Comparison of ENCODE assay signal across 29 cellular contexts in the genomic region with DNA sequence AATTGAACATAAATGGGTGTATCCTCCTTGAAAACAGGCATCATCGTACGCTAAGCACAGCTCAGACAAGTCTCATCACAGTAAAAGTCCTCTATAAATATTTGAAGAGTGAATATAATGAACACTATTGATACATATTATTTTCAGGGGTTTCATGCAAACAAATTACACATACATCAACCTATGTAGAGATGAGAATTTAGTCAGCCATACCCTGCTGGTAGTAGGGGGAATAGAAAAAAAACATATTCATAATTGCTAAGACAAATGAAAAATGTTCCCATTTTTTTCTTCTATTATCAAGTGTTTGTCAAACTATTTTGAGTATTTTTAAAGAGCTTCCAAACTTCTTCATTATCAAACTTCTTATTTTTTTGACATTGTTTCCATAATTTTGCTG.
"Had no signal": no experiment of that assay in that cellular context is flagged by ENCODE, and none has a peak within 500 bp of the region (broad histone marks: within the 10 kb centered on the region; RNA-seq: fewer than 3 reads in every experiment).

No MANE protein-coding gene starts in this region.

- ATAC-seq: activated CD4-positive, CD25-positive, alpha-beta regulatory T cell treated with anti-CD3 and anti-CD28 coated beads, Interleukin-2, amount 50 U/mL, for 24 hours; activated CD8-positive, alpha-beta T cell treated with anti-CD3 and anti-CD28 coated beads for 36 hours; activated T-cell treated with anti-CD3 and anti-CD28 coated beads, Interleukin-2, amount 50 U/mL, for 4 hours; activated T-helper 17 cell treated with anti-CD3 and anti-CD28 coated beads, Interleukin-2, amount 50 U/mL, for 72 hours; body of pancreas; gastroesophageal sphincter; T-cell had no signal

- H3K27ac ChIP-seq: body of pancreas, colonic mucosa, esophagus muscularis mucosa, gastroesophageal sphincter, WERI-Rb-1 had no signal

- H3K9me3 Mint-ChIP-seq: activated B cell treated with CpG ODN at 0.5 μM for 24 hours; activated CD8-positive, alpha-beta T cell treated with anti-CD3 and anti-CD28 coated beads for 36 hours; T-helper 1 cell treated with Interleukin-12 subunit alpha and Interleukin-12 subunit beta and Interleukin-4 antibody, amounts not matched to agents 30 μg/mL and 1 μg/mL, for 36 hours had no signal

- H3K4me3 Mint-ChIP-seq: activated B cell treated with CpG ODN at 0.5 μM for 24 hours; activated CD8-positive, alpha-beta T cell treated with anti-CD3 and anti-CD28 coated beads for 36 hours; activated naive CD8-positive, alpha-beta T cell; activated T-cell treated with anti-CD3 and anti-CD28 coated beads, Interleukin-2, amount 50 U/mL, for 4 hours; activated T-helper 17 cell treated with anti-CD3 and anti-CD28 coated beads, Interleukin-2, amount 50 U/mL, for 72 hours; T-cell; T-helper 1 cell treated with Interleukin-12 subunit alpha and Interleukin-12 subunit beta and Interleukin-4 antibody, amounts not matched to agents 30 μg/mL and 1 μg/mL, for 36 hours had no signal

- DNase-seq: activated B cell treated with CpG ODN at 0.5 μM for 24 hours; activated CD4-positive, alpha-beta T cell treated with anti-CD3 and anti-CD28 coated beads for 48 hours; activated CD4-positive, alpha-beta T cell treated with anti-CD3 and anti-CD28 coated beads, Interleukin-2, amount 50 U/mL, for 1 hour; activated CD4-positive, alpha-beta T cell treated with anti-CD3 and anti-CD28 coated beads, Interleukin-2, amount 50 U/mL, for 48 hours; activated CD8-positive, alpha-beta memory T cell treated with anti-CD3 and anti-CD28 coated beads for 24 hours; activated CD8-positive, alpha-beta T cell treated with anti-CD3 and anti-CD28 coated beads for 36 hours; activated effector memory CD4-positive, alpha-beta T cell treated with Interleukin-2 at 50 U/mL for 16 hours; activated gamma-delta T cell treated with Interleukin-2 at 50 U/mL for 16 hours; activated naive CD4-positive, alpha-beta T cell treated with anti-CD3 and anti-CD28 coated beads, Interleukin-2, amount 50 U/mL, for 16 hours; activated naive CD4-positive, alpha-beta T cell treated with Interleukin-2 at 50 U/mL for 16 hours; activated T-cell treated with anti-CD3 and anti-CD28 coated beads, Interleukin-2, amount 50 U/mL, for 4 hours; amniotic stem cell; aorta; body of pancreas; caudate nucleus; colonic mucosa; effector CD8-positive, alpha-beta T cell; erythroblast; foreskin melanocyte; head of caudate nucleus; T-cell; T1000; WERI-Rb-1 had no signal

- H3K27me3 ChIP-seq: body of pancreas, colonic mucosa, esophagus muscularis mucosa, gastroesophageal sphincter had no signal

- H3K27ac Mint-ChIP-seq: activated B cell treated with CpG ODN at 0.5 μM for 24 hours; activated CD8-positive, alpha-beta T cell treated with anti-CD3 and anti-CD28 coated beads for 36 hours; activated naive CD8-positive, alpha-beta T cell; activated T-helper 17 cell treated with anti-CD3 and anti-CD28 coated beads, Interleukin-2, amount 50 U/mL, for 72 hours; T-cell; T-helper 1 cell treated with Interleukin-12 subunit alpha and Interleukin-12 subunit beta and Interleukin-4 antibody, amounts not matched to agents 30 μg/mL and 1 μg/mL, for 36 hours had no signal

- H3K36me3 Mint-ChIP-seq: activated naive CD8-positive, alpha-beta T cell; T-cell had no signal

- H3K9me3 ChIP-seq: body of pancreas, colonic mucosa, esophagus muscularis mucosa, gastroesophageal sphincter had no signal

- H3K4me3 ChIP-seq: body of pancreas, colonic mucosa, esophagus muscularis mucosa, gastroesophageal sphincter had no signal

- H3K4me1 Mint-ChIP-seq: activated B cell treated with CpG ODN at 0.5 μM for 24 hours; activated T-helper 17 cell treated with anti-CD3 and anti-CD28 coated beads, Interleukin-2, amount 50 U/mL, for 72 hours; T-cell had no signal

- H3K27me3 Mint-ChIP-seq: activated B cell treated with CpG ODN at 0.5 μM for 24 hours; activated CD8-positive, alpha-beta T cell treated with anti-CD3 and anti-CD28 coated beads for 36 hours; activated naive CD8-positive, alpha-beta T cell; activated T-helper 17 cell treated with anti-CD3 and anti-CD28 coated beads, Interleukin-2, amount 50 U/mL, for 72 hours; T-cell had no signal
